Comparison of ENCODE assay signal across 15 cellular contexts in genomic region chr16:67685388-67686112, GRCh38. TPM values are rescaled to one million over a fixed set of nuclear protein-coding genes. Genes with fewer than 3 reads are reported as not detected.
A peak's percentile ranks its signal among the peaks of the same experiment; 100 is the strongest.
DNase-seq lines count a peak whose midpoint lies in the region; ATAC-seq and TF ChIP-seq lines count a peak whose summit lies in the region.
"Had no signal": no experiment of that assay in that cellular context is flagged by ENCODE, and none has a peak within 500 bp of the region (broad histone marks: within the 10 kb centered on the region; RNA-seq: fewer than 3 reads in every experiment).

No MANE protein-coding gene starts in this region.

- H3K36me3 ChIP-seq in DOHH2 (ENCODE audit: control insufficient read depth, low read length) (peaks cover 12% of the 10 kb centered on the region), gastrocnemius medialis (peaks cover 0 to 11% of the 10 kb centered on the region in 2 donors)

- H3K9me3 ChIP-seq in DOHH2 (ENCODE audit: control insufficient read depth, insufficient read depth, low read length) = no peaks in the 10 kb centered on the region
- H3K9me3 ChIP-seq in gastrocnemius medialis = no peaks in the 10 kb centered on the region
- H3K9me3 ChIP-seq: testis had no signal

- no peaks in the 10 kb centered on the region for H3F3A ChIP-seq in DOHH2 (ENCODE audit: control insufficient read depth, insufficient read depth)

- in situ Hi-C loops in gastrocnemius medialis (cut with MboI; ENCODE audit: low sequenced_read_pairs in 4 of 4) = loop anchor here in 1 of 4 donors (25.0 kb wide), 1 partner anchor 352 kb away; no protein-coding TSS in a partner anchor

- H3K4me1 ChIP-seq in DOHH2 (ENCODE audit: control insufficient read depth, low read length) (peaks cover 12% of the 10 kb centered on the region), gastrocnemius medialis (peaks cover 0 to 5% of the 10 kb centered on the region in 2 donors)
- H3K4me1 ChIP-seq: testis had no signal

- TF ChIP-seq POLR2A in gastrocnemius medialis (IDR thresholded peaks at IDR 0.05) = no peak

- peak overlapping the region; percentile 34; the same call in 1 of the 2 replicates for H3K4me2 ChIP-seq in DOHH2 (ENCODE audit: low read length)

- H3K27ac ChIP-seq in DOHH2 (ENCODE audit: low read depth, low read length) = no peak overlapping the region
- H3K27ac ChIP-seq in epithelial cell of prostate = peak overlapping the region; percentile 67
- peak overlapping the region; percentile 18 to 49 (median 34) for H3K27ac ChIP-seq in gastrocnemius medialis
- H3K27ac ChIP-seq: testis had no signal

- intact Hi-C loops in gastrocnemius medialis (cut with DNase I; ENCODE audit: low total_unique reads) = no loop called here

- H3K4me3 ChIP-seq in DOHH2 (ENCODE audit: low read length) = no peak overlapping the region
- H3K4me3 ChIP-seq in gastrocnemius medialis = no peak overlapping the region
- H3K4me3 ChIP-seq: testis had no signal

- DNase-seq in epithelial cell of prostate (ENCODE audit: low read depth, low spot score) (no peak), gastrocnemius medialis (no peak), glomerular visceral epithelial cell (ENCODE audit: extremely low spot score) (no peak), NCI-H1417 (lab: John Stamatoyannopoulos, UW) (no peak), NCI-H187 (lab: John Stamatoyannopoulos, UW) (no peak)
- DNase-seq: activated T-cell treated with anti-CD3 and anti-CD28 coated beads, Interleukin-2, amount 50 U/mL, for 48 hours; amygdala; COR-L47; NCI-H1092 treated with DMSO at 0.1 percent for 48 hours; NCI-H446; testis had no signal

- no peaks in the 10 kb centered on the region for H4K20me1 ChIP-seq in DOHH2 (ENCODE audit: control insufficient read depth, insufficient read depth, low read depth, low read length)

- no peak for TF ChIP-seq CTCF in DOHH2 (IDR thresholded peaks at IDR 0.05; ENCODE audit: low read depth, low read length, poor library complexity, severe bottlenecking)
- TF ChIP-seq CTCF in gastrocnemius medialis (IDR thresholded peaks at IDR 0.05 in 4 of 5, conservative IDR thresholded peaks at IDR 0.05 in 1 of 5) = no peak

- H3K9me2 ChIP-seq in DOHH2 (replicated peaks; ENCODE audit: control insufficient read depth, low read length) = no peaks in the 10 kb centered on the region

- ATAC-seq in GM21423 (IDR thresholded peaks at IDR 0.05; ENCODE audit: unreplicated experiment) (peak; percentile 37), gastrocnemius medialis (no peak), GM18909 (IDR thresholded peaks at IDR 0.05; ENCODE audit: poor library complexity, unreplicated experiment) (no peak)
- ATAC-seq: activated CD4-positive, CD25-positive, alpha-beta regulatory T cell treated with anti-CD3 and anti-CD28 coated beads, Interleukin-2, amount 50 U/mL, for 24 hours had no signal

- no peaks in the 10 kb centered on the region for H3K79me2 ChIP-seq in DOHH2 (ENCODE audit: control insufficient read depth, low read length)

- H3K27me3 ChIP-seq in DOHH2 (ENCODE audit: control insufficient read depth, low read length) (no peaks in the 10 kb centered on the region), gastrocnemius medialis (no peaks in the 10 kb centered on the region)
- H3K27me3 ChIP-seq: testis had no signal

RNA-seq across cellular contexts. Expression of gene C16orf86, which starts 18.9 kb away (rescaled TPM):
- 1 to 10 TPM; 5.1 to 8.5 (median 7.3) TPM for total RNA-seq in gastrocnemius medialis

RNA-seq across cellular contexts. Expression of gene ENKD1, which starts 19.0 kb away (rescaled TPM):
- total RNA-seq in gastrocnemius medialis = 10 to 100 TPM in 3 of 4 donors, 1 to 10 TPM in 1; 8.1 to 14.2 (median 11.2) TPM

RNA-seq across cellular contexts. Expression of gene PARD6A, which starts 24.8 kb away (rescaled TPM):
- 10 to 100 TPM in 3 of 4 donors, 1 to 10 TPM in 1; 2.7 to 17.3 (median 12.5) TPM for total RNA-seq in gastrocnemius medialis

RNA-seq across cellular contexts. Expression of gene ACD, which starts 25.5 kb away (rescaled TPM):
- 10 to 100 TPM in 3 of 4 donors, 1 to 10 TPM in 1; 9.9 to 12.8 (median 11.1) TPM for total RNA-seq in gastrocnemius medialis

RNA-seq across cellular contexts. Expression of gene GFOD2, which starts 33.6 kb away (rescaled TPM):
- total RNA-seq in gastrocnemius medialis = 10 to 100 TPM in 3 of 4 donors, 1 to 10 TPM in 1; 8.9 to 15.4 (median 11.6) TPM
